Comparison of ENCODE assay signal across 9 cellular contexts in the genomic region with DNA sequence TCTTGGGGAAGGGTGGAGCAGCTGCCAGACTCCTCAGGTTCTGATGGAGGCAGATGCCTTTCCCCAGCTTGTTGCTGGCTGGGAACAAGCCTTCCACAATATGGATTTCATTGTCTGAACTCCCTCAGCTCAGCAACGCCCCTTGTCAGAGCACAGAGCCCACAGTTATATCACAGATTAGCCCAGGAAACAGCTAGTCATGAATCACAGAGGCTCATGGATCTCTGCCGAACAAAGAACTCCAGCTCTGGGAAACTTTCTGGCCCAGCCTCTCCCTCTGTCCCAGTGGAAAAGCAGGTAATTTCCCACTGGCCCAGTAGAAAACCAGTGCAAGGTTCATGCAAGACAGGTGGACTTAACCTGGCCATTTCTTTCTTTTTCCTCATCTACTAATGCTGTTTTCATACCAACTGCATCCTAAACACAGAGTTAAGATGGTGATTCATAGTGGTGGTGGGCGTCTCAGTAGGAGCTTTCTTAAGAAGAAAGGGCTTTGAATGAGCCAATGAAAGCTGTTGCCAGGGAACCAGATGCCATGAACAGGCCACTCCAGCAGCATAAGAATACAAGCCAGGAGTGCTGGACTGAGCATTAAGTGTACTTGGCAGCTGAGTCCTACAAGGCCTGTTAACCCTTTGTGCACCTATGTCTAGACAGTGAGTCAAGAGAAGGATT.
A peak's percentile ranks its signal among the peaks of the same experiment; 100 is the strongest.
DNase-seq lines count a peak whose midpoint lies in the region; ATAC-seq and TF ChIP-seq lines count a peak whose summit lies in the region.
"Had no signal": no experiment of that assay in that cellular context is flagged by ENCODE, and none has a peak within 500 bp of the region (broad histone marks: within the 10 kb centered on the region; RNA-seq: fewer than 3 reads in every experiment).

No MANE protein-coding gene starts in this region.

- no peak overlapping the region for H3K4me3 ChIP-seq in parathyroid adenoma (ENCODE audit: low read depth, low read length)
- H3K4me3 ChIP-seq: skin epidermis had no signal

- ATAC-seq in GM21528 (IDR thresholded peaks at IDR 0.05; ENCODE audit: low FRiP score, unreplicated experiment) (no peak), GM21526 (IDR thresholded peaks at IDR 0.05; ENCODE audit: low FRiP score, unreplicated experiment) (no peak), GM21723 (IDR thresholded peaks at IDR 0.05; ENCODE audit: unreplicated experiment) (no peak)

- H3K9me3 ChIP-seq in parathyroid adenoma (ENCODE audit: control insufficient read depth, low read length): no peaks in the 10 kb centered on the region

- no peak overlapping the region for H3K4me2 ChIP-seq in parathyroid adenoma (ENCODE audit: low read length)

- H3K27ac ChIP-seq in parathyroid adenoma: no peak overlapping the region

- no peaks in the 10 kb centered on the region for H3K4me1 ChIP-seq in parathyroid adenoma

- H3K27me3 ChIP-seq in parathyroid adenoma (ENCODE audit: control insufficient read depth, insufficient read depth, low read length): no peaks in the 10 kb centered on the region

- peak overlapping the region; percentile 41 for H2AFZ ChIP-seq in parathyroid adenoma

- no peak overlapping the region for H3K9ac ChIP-seq in parathyroid adenoma

- no peaks in the 10 kb centered on the region for H3K36me3 ChIP-seq in parathyroid adenoma (ENCODE audit: control insufficient read depth, insufficient read depth, low read length)

- DNase-seq in GM03348 (ENCODE audit: low spot score) (peak; percentile 77), NCI-H524 treated with DMSO at 0.1 percent for 48 hours (lab: John Stamatoyannopoulos, UW) (peak; percentile 72), fibroblast of the conjunctiva (ENCODE audit: low read depth) (peak; percentile 97), cerebellar nuclear complex (lab: John Stamatoyannopoulos, UW) (no peak)

- H3K79me2 ChIP-seq in parathyroid adenoma: no peaks in the 10 kb centered on the region

- TF ChIP-seq CTCF in parathyroid adenoma (IDR thresholded peaks at IDR 0.05): no peak

Comparison
In these comparisons a context has a peak if more than half of its experiments do, and no peak if none do; other contexts are left out.
1. DNase-seq: peak in GM03348 (single experiment), NCI-H524 treated with DMSO at 0.1 percent for 48 hours (single experiment) and fibroblast of the conjunctiva (single experiment); none in cerebellar nuclear complex (0 of 2).